ENCODE assay signal across 1 cellular context in genomic region chr11:96330511-96330859, GRCh38.
TF ChIP-seq lines count a peak whose summit lies in the region.

No MANE protein-coding gene starts in this region.

TF ChIP-seq in K562, 482 proteins besides CTCF, POLR2A, EP300 and RAD21 (continued from another document):
- TF ChIP-seq MNT (conservative IDR thresholded peaks at IDR 0.05), result no peak
- no peak for TF ChIP-seq TAL1 (IDR thresholded peaks at IDR 0.05)
- no peak for TF ChIP-seq ZNF507 (tag; conservative IDR thresholded peaks at IDR 0.05)
TF ChIP-seq in K562: peak in this region for 126.
